Comparison of ENCODE assay signal across 13 cellular contexts in genomic region chr16:87058728-87059250, GRCh38.
A peak's percentile ranks its signal among the peaks of the same experiment; 100 is the strongest.
DNase-seq lines count a peak whose midpoint lies in the region; ATAC-seq and TF ChIP-seq lines count a peak whose summit lies in the region.
"Had no signal": no experiment of that assay in that cellular context is flagged by ENCODE, and none has a peak within 500 bp of the region (broad histone marks: within the 10 kb centered on the region; RNA-seq: fewer than 3 reads in every experiment).

No MANE protein-coding gene starts in this region.

- peaks cover 9% of the 10 kb centered on the region for H3K9me3 Mint-ChIP-seq in endodermal cell
- peaks cover 16% of the 10 kb centered on the region for H3K9me3 Mint-ChIP-seq in nephron progenitor cell

- no peak for TF ChIP-seq CTCF in endodermal cell (conservative IDR thresholded peaks at IDR 0.05)
- no peak for TF ChIP-seq CTCF in nephron progenitor cell (IDR thresholded peaks at IDR 0.05)

- no peak overlapping the region for H3K27ac Mint-ChIP-seq in endodermal cell
- peak overlapping the region; percentile 59 for H3K27ac Mint-ChIP-seq in nephron progenitor cell
- H3K27ac Mint-ChIP-seq: CD4-positive, CD25-positive, alpha-beta regulatory T cell had no signal

- intact Hi-C loops in cardiac septum (cut with DNase I) (no loop called here), left ventricle myocardium superior (cut with micrococcal nuclease) (no loop called here)

- H3K4me3 Mint-ChIP-seq in endodermal cell (no peak overlapping the region), nephron progenitor cell (no peak overlapping the region)
- H3K4me3 Mint-ChIP-seq: CD4-positive, CD25-positive, alpha-beta regulatory T cell had no signal

- no peaks in the 10 kb centered on the region for H3K4me1 ChIP-seq in endodermal cell (ENCODE audit: control insufficient read depth, insufficient read depth, low read length)

- no peak overlapping the region for H3K27ac ChIP-seq in endodermal cell (ENCODE audit: low read depth, low read length)
- H3K27ac ChIP-seq: BLaER1 treated with 17β-estradiol and CSF1 and Interleukin-3, amounts not matched to agents 10 nM and 100 nM had no signal

- H3K27me3 ChIP-seq in endodermal cell (ENCODE audit: control insufficient read depth, insufficient read depth, low read length, poor library complexity, severe bottlenecking): no peaks in the 10 kb centered on the region
- H3K27me3 ChIP-seq: BLaER1 treated with 17β-estradiol and CSF1 and Interleukin-3, amounts not matched to agents 10 nM and 100 nM had no signal

- ATAC-seq in left ventricle myocardium superior (no peak), GM21381 (IDR thresholded peaks at IDR 0.05; ENCODE audit: unreplicated experiment) (no peak)
- ATAC-seq: HepG2 had no signal

- no peaks in the 10 kb centered on the region for H3K36me3 ChIP-seq in endodermal cell (ENCODE audit: control insufficient read depth, insufficient read depth, low read length)
- H3K36me3 ChIP-seq: BLaER1 treated with 17β-estradiol and CSF1 and Interleukin-3, amounts not matched to agents 10 nM and 100 nM had no signal

- 92 to 95% methylated on average over 13 to 17 of the region's 17 CpGs for WGBS in endodermal cell (ENCODE audit: insufficient coverage in 1 of 2, insufficient read length in 1 of 2), 2 experiments

- H3K27me3 Mint-ChIP-seq in endodermal cell (ENCODE audit: insufficient read depth): peaks cover 9% of the 10 kb centered on the region
- peaks cover 16% of the 10 kb centered on the region for H3K27me3 Mint-ChIP-seq in nephron progenitor cell (ENCODE audit: low read depth, poor library complexity)

- no peak overlapping the region for H3K4me3 ChIP-seq in endodermal cell (ENCODE audit: low read length)
- H3K4me3 ChIP-seq: BLaER1 treated with 17β-estradiol and CSF1 and Interleukin-3, amounts not matched to agents 10 nM and 100 nM had no signal

- H3K9me3 ChIP-seq in endodermal cell (ENCODE audit: control insufficient read depth, low read length): peaks cover 9% of the 10 kb centered on the region

- DNase-seq in cardiac septum (ENCODE audit: low spot score): peak; percentile 58
- DNase-seq in left ventricle myocardium superior: no peak
- DNase-seq in endodermal cell: peak; percentile 28
- no peak for DNase-seq in nephron progenitor cell
- no peak for DNase-seq in activated CD4-positive, alpha-beta T cell treated with anti-CD3 and anti-CD28 coated beads, Interleukin-2, amount 50 U/mL, for 1 hour
- no peak for DNase-seq in NCI-H2227 (lab: John Stamatoyannopoulos, UW; ENCODE audit: unreplicated experiment)
- DNase-seq: ACHN; CD4-positive, CD25-positive, alpha-beta regulatory T cell; DMS53; GF-D8 had no signal

- no peaks in the 10 kb centered on the region for H3K36me3 Mint-ChIP-seq in endodermal cell (ENCODE audit: low read depth)
- peaks cover 9% of the 10 kb centered on the region for H3K36me3 Mint-ChIP-seq in nephron progenitor cell (ENCODE audit: low read depth)
- H3K36me3 Mint-ChIP-seq: CD4-positive, CD25-positive, alpha-beta regulatory T cell had no signal

- H3K4me1 Mint-ChIP-seq in endodermal cell (peaks cover 4% of the 10 kb centered on the region), nephron progenitor cell (peaks cover 79% of the 10 kb centered on the region)

- H3K9ac ChIP-seq in endodermal cell (ENCODE audit: extremely low read depth, low read length, poor library complexity, severe bottlenecking): no peak overlapping the region
- H3K9ac ChIP-seq: BLaER1 treated with 17β-estradiol and CSF1 and Interleukin-3, amounts not matched to agents 10 nM and 100 nM had no signal

Comparison
In these comparisons a context has a peak if more than half of its experiments do, and no peak if none do; other contexts are left out.
1. DNase-seq: peak in cardiac septum (single experiment) and endodermal cell (single experiment); none in left ventricle myocardium superior (single experiment), nephron progenitor cell (single experiment), activated CD4-positive, alpha-beta T cell treated with anti-CD3 and anti-CD28 coated beads, Interleukin-2, amount 50 U/mL, for 1 hour (single experiment) and NCI-H2227 (single experiment).